1 cellular context compared by ENCODE assay signal in genomic region chr1:19071674-19072281, GRCh38.
TF ChIP-seq lines count a peak whose summit lies in the region.

No MANE protein-coding gene starts in this region.

TF ChIP-seq in HEK293, 187 proteins besides CTCF, POLR2A, EP300 and RAD21 (continued from another document):
- TF ChIP-seq PRDM4 (tag by site-specific recombination; IDR thresholded peaks at IDR 0.05): 0 out of 2 replicates have a peak, but pooled peaks have one; percentile 61
- no peak for TF ChIP-seq ZNF677 (tag by site-specific recombination; IDR thresholded peaks at IDR 0.05)
- TF ChIP-seq ZNF521 (tag by site-specific recombination; IDR thresholded peaks at IDR 0.05): no peak
- no peak for TF ChIP-seq ZNF692 (tag by site-specific recombination; IDR thresholded peaks at IDR 0.05)
- no peak for TF ChIP-seq ZSCAN30 (tag by site-specific recombination; IDR thresholded peaks at IDR 0.05)
- no peak for TF ChIP-seq KLF1 (tag by site-specific recombination; IDR thresholded peaks at IDR 0.05)
- TF ChIP-seq KLF17 (tag by site-specific recombination; IDR thresholded peaks at IDR 0.05): no peak
- TF ChIP-seq ZBTB6 (tag by site-specific recombination; IDR thresholded peaks at IDR 0.05): no peak
- TF ChIP-seq ZNF341 (tag by site-specific recombination; IDR thresholded peaks at IDR 0.05; ENCODE audit: low read depth): peak; percentile 84
- TF ChIP-seq REST (tag by site-specific recombination; IDR thresholded peaks at IDR 0.05): no peak
- TF ChIP-seq ZNF184 (tag by site-specific recombination; IDR thresholded peaks at IDR 0.05): no peak
- TF ChIP-seq ZNF670 (tag by site-specific recombination; IDR thresholded peaks at IDR 0.05; ENCODE audit: low read depth): no peak
- TF ChIP-seq ZNF26 (tag by site-specific recombination; IDR thresholded peaks at IDR 0.05): no peak
- no peak for TF ChIP-seq ZNF658 (tag by site-specific recombination; IDR thresholded peaks at IDR 0.05)
- no peak for TF ChIP-seq ZNF112 (tag by site-specific recombination; IDR thresholded peaks at IDR 0.05)
- TF ChIP-seq ZNF398 (tag by site-specific recombination; IDR thresholded peaks at IDR 0.05): no peak
- TF ChIP-seq PRDM2 (tag by site-specific recombination; IDR thresholded peaks at IDR 0.05; ENCODE audit: borderline replicate concordance): no peak
- TF ChIP-seq ZNF140 (tag by site-specific recombination; IDR thresholded peaks at IDR 0.05): no peak
TF ChIP-seq in HEK293: peak in this region for 4.
